Comparison of ENCODE assay signal across 1 cellular context in genomic region chr17:66652840-66653507, GRCh38.
TF ChIP-seq lines count a peak whose summit lies in the region.

No MANE protein-coding gene starts in this region.

TF ChIP-seq in HCT116, 20 proteins besides CTCF, POLR2A, EP300 and RAD21 (continued from another document):
- no peak for TF ChIP-seq ZBTB33 (IDR thresholded peaks at IDR 0.05; ENCODE audit: extremely low read depth, insufficient replicate concordance, low read length)
- TF ChIP-seq ATF3 (IDR thresholded peaks at IDR 0.05), result no peak
- TF ChIP-seq SIN3A (IDR thresholded peaks at IDR 0.05; ENCODE audit: low read depth), result no peak
- no peak for TF ChIP-seq ELF1 (IDR thresholded peaks at IDR 0.05; ENCODE audit: borderline replicate concordance, low read depth)
- TF ChIP-seq JUND (IDR thresholded peaks at IDR 0.05), result peak; percentile 29
- TF ChIP-seq SRF (IDR thresholded peaks at IDR 0.05; ENCODE audit: low read depth), result no peak
- no peak for TF ChIP-seq EZH2 (IDR thresholded peaks at IDR 0.05)
- no peak for TF ChIP-seq REST (IDR thresholded peaks at IDR 0.05; ENCODE audit: low read depth)
- TF ChIP-seq ZFX (IDR thresholded peaks at IDR 0.05), result no peak
- TF ChIP-seq EGR1 (IDR thresholded peaks at IDR 0.05; ENCODE audit: low read depth), result no peak
